In genomic region chr1:84476225-84476624, GRCh38 we compare ENCODE assay signal across 20 cellular contexts. TPM values are rescaled to one million over a fixed set of nuclear protein-coding genes. Genes with fewer than 3 reads are reported as not detected.
DNase-seq lines count a peak whose midpoint lies in the region; ATAC-seq, FAIRE-seq and TF ChIP-seq lines count a peak whose summit lies in the region.
"Had no signal": no experiment of that assay in that cellular context is flagged by ENCODE, and none has a peak within 500 bp of the region (broad histone marks: within the 10 kb centered on the region; RNA-seq: fewer than 3 reads in every experiment).

No MANE protein-coding gene starts in this region.

- H3K9ac ChIP-seq in MM.1S (ENCODE audit: low read length), result no peak overlapping the region
- H3K9ac ChIP-seq: BLaER1 treated with 17β-estradiol and CSF1 and Interleukin-3, amounts not matched to agents 10 nM and 100 nM had no signal

- CTCF ChIA-PET in HEK293 (lab: Yijun Ruan, JAX), result no interaction called here

- H3K4me2 ChIP-seq in MM.1S (ENCODE audit: low read depth, low read length), result no peak overlapping the region
- H3K4me2 ChIP-seq: BLaER1 treated with 17β-estradiol and CSF1 and Interleukin-3, amounts not matched to agents 10 nM and 100 nM had no signal

- peaks cover 17% of the 10 kb centered on the region for H3K79me2 ChIP-seq in MM.1S (ENCODE audit: low read length)

- no peak overlapping the region for H2AFZ ChIP-seq in MM.1S (ENCODE audit: low read length)

- 0 out of 2 replicates have a peak, but pooled peaks cover 2% of the 10 kb centered on the region for H3F3A ChIP-seq in MM.1S (ENCODE audit: insufficient read depth, low read length)

- no peak for ATAC-seq in pancreas
- ATAC-seq: CD8-positive, alpha-beta T cell had no signal

- no peak for DNase-seq in pancreas
- no peak for DNase-seq in GM19238 (ENCODE audit: insufficient read length, low spot score)
- DNase-seq in MM.1S, result no peak
- DNase-seq: AML-193; Caco-2; Calu3; CD4-positive, alpha-beta T cell; CD8-positive, alpha-beta T cell; DMS79 treated with DMSO at 0.1 percent for 48 hours; GF-D8 had no signal

- H3K4me3 ChIP-seq in HEK293 (ENCODE audit: low read depth, low read length), result no peak overlapping the region
- no peak overlapping the region for H3K4me3 ChIP-seq in pancreas
- no peak overlapping the region for H3K4me3 ChIP-seq in MM.1S (ENCODE audit: low read length)
- H3K4me3 ChIP-seq: BLaER1 treated with 17β-estradiol and CSF1 and Interleukin-3, amounts not matched to agents 10 nM and 100 nM had no signal

- 51 to 53% methylated on average over 1 of the region's 1 CpG for WGBS in pancreas, 2 donors

- H3K36me3 ChIP-seq in HEK293 (ENCODE audit: control insufficient read depth in 2 of 2, insufficient read depth in 1 of 2, low read length in 2 of 2) (peaks cover under 1 to 2% of the 10 kb centered on the region in 2 experiments; a peak in 1 of 3 replicates), pancreas (no peaks in the 10 kb centered on the region), MM.1S (replicated peaks; ENCODE audit: insufficient read depth, low read length) (no peaks in the 10 kb centered on the region)

- no peaks in the 10 kb centered on the region for H3K9me3 ChIP-seq in HEK293 (ENCODE audit: control insufficient read depth, insufficient read depth, low read depth, low read length)
- H3K9me3 ChIP-seq in pancreas, result no peaks in the 10 kb centered on the region
- H3K9me3 ChIP-seq in MM.1S (replicated peaks; ENCODE audit: insufficient read depth, low read length), result no peaks in the 10 kb centered on the region; the same call in 1 of the 2 replicates

- H4K20me1 ChIP-seq in MM.1S (ENCODE audit: insufficient read depth, low read length), result no peaks in the 10 kb centered on the region

- no peaks in the 10 kb centered on the region for H3K9me2 ChIP-seq in MM.1S (replicated peaks; ENCODE audit: insufficient read depth, low read length)

- TF ChIP-seq CTCF in HEK293 (tag by site-specific recombination; IDR thresholded peaks at IDR 0.05) (no peak), pancreas (IDR thresholded peaks at IDR 0.05) (no peak), MM.1S (IDR thresholded peaks at IDR 0.05; ENCODE audit: low read length) (no peak)

- FAIRE-seq in A204.1 (lab: Jason Lieb, UNC) (peak; percentile 6), pancreas (lab: Jason Lieb, UNC) (peak; percentile 78)
- FAIRE-seq: D721Med, GM12891, GM18507, GM19239 had no signal

- intact Hi-C loops in pancreas (cut with DNase I), result no loop called here

- H3K4me1 ChIP-seq in HEK293 (ENCODE audit: control insufficient read depth, insufficient read depth, low read length) (no peaks in the 10 kb centered on the region), pancreas (peaks cover 0 to 12% (median 12%) of the 10 kb centered on the region in 3 donors), MM.1S (ENCODE audit: low read length) (no peaks in the 10 kb centered on the region)
- H3K4me1 ChIP-seq: Caco-2 had no signal

- POLR2A ChIA-PET in HEK293 (lab: Yijun Ruan, JAX), result no interaction called here

- H3K27me3 ChIP-seq in pancreas (peaks cover 0 to 28% (median 0%) of the 10 kb centered on the region in 4 donors), MM.1S (replicated peaks; ENCODE audit: insufficient read depth, low read length) (no peaks in the 10 kb centered on the region)

- no peak overlapping the region for H3K27ac ChIP-seq in HEK293 (ENCODE audit: extremely low read depth, low read depth, low read length)
- no peak overlapping the region for H3K27ac ChIP-seq in pancreas
- H3K27ac ChIP-seq in MM.1S (ENCODE audit: low read length), result no peak overlapping the region
- H3K27ac ChIP-seq: 22Rv1; BLaER1 treated with 17β-estradiol and CSF1 and Interleukin-3, amounts not matched to agents 10 nM and 100 nM; C4-2B had no signal

TF ChIP-seq in HEK293, 187 proteins besides CTCF, POLR2A, EP300 and RAD21 (continues in another document):
- TF ChIP-seq BCL11A (tag by site-specific recombination; IDR thresholded peaks at IDR 0.05; ENCODE audit: low read depth), result no peak
- TF ChIP-seq ZNF184 (tag by site-specific recombination; IDR thresholded peaks at IDR 0.05), result no peak
- TF ChIP-seq, protein P1, sequence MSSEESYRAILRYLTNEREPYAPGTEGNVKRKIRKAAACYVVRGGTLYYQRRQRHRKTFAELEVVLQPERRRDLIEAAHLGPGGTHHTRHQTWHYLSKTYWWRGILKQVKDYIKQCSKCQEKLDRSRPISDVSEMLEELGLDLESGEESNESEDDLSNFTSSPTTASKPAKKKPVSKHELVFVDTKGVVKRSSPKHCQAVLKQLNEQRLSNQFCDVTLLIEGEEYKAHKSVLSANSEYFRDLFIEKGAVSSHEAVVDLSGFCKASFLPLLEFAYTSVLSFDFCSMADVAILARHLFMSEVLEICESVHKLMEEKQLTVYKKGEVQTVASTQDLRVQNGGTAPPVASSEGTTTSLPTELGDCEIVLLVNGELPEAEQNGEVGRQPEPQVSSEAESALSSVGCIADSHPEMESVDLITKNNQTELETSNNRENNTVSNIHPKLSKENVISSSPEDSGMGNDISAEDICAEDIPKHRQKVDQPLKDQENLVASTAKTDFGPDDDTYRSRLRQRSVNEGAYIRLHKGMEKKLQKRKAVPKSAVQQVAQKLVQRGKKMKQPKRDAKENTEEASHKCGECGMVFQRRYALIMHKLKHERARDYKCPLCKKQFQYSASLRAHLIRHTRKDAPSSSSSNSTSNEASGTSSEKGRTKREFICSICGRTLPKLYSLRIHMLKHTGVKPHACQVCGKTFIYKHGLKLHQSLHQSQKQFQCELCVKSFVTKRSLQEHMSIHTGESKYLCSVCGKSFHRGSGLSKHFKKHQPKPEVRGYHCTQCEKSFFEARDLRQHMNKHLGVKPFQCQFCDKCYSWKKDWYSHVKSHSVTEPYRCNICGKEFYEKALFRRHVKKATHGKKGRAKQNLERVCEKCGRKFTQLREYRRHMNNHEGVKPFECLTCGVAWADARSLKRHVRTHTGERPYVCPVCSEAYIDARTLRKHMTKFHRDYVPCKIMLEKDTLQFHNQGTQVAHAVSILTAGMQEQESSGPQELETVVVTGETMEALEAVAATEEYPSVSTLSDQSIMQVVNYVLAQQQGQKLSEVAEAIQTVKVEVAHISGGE (tag by site-specific recombination; conservative IDR thresholded peaks at IDR 0.05; ENCODE audit: low read depth), result peak; percentile 82
- 0 out of 2 replicates have a peak, but pooled peaks have one; percentile 18 for TF ChIP-seq ZNF629 (tag by site-specific recombination; IDR thresholded peaks at IDR 0.05)
- no peak for TF ChIP-seq ZBTB7A (tag by site-specific recombination; IDR thresholded peaks at IDR 0.05; ENCODE audit: low read depth)
- peak; percentile 43; the same call in 1 of the 2 replicates for TF ChIP-seq ZNF580 (tag by site-specific recombination; IDR thresholded peaks at IDR 0.05)
- TF ChIP-seq ZNF239 (tag by site-specific recombination; IDR thresholded peaks at IDR 0.05), result no peak
- peak; percentile 69; the same call in 1 of the 2 replicates for TF ChIP-seq ZNF558 (tag by site-specific recombination; IDR thresholded peaks at IDR 0.05)
- TF ChIP-seq ZNF473 (tag by site-specific recombination; IDR thresholded peaks at IDR 0.05), result no peak
- peak; percentile 76 for TF ChIP-seq ZNF510 (tag by site-specific recombination; IDR thresholded peaks at IDR 0.05; ENCODE audit: insufficient replicate concordance)
- TF ChIP-seq ZNF366 (tag by site-specific recombination; conservative IDR thresholded peaks at IDR 0.05), result no peak
- TF ChIP-seq, protein P2, sequence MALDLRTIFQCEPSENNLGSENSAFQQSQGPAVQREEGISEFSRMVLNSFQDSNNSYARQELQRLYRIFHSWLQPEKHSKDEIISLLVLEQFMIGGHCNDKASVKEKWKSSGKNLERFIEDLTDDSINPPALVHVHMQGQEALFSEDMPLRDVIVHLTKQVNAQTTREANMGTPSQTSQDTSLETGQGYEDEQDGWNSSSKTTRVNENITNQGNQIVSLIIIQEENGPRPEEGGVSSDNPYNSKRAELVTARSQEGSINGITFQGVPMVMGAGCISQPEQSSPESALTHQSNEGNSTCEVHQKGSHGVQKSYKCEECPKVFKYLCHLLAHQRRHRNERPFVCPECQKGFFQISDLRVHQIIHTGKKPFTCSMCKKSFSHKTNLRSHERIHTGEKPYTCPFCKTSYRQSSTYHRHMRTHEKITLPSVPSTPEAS (tag by site-specific recombination; IDR thresholded peaks at IDR 0.05), result no peak
- TF ChIP-seq, protein P3, sequence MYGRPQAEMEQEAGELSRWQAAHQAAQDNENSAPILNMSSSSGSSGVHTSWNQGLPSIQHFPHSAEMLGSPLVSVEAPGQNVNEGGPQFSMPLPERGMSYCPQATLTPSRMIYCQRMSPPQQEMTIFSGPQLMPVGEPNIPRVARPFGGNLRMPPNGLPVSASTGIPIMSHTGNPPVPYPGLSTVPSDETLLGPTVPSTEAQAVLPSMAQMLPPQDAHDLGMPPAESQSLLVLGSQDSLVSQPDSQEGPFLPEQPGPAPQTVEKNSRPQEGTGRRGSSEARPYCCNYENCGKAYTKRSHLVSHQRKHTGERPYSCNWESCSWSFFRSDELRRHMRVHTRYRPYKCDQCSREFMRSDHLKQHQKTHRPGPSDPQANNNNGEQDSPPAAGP (tag by site-specific recombination; IDR thresholded peaks at IDR 0.05), result no peak
- TF ChIP-seq ZFP41 (tag by site-specific recombination; IDR thresholded peaks at IDR 0.05; ENCODE audit: borderline replicate concordance), result no peak
- peak; percentile 92; the same call in 1 of the 2 replicates for TF ChIP-seq ZNF266 (tag by site-specific recombination; IDR thresholded peaks at IDR 0.05; ENCODE audit: low read depth)
- no peak for TF ChIP-seq TCF7L2 (IDR thresholded peaks at IDR 0.05; ENCODE audit: borderline replicate concordance, low read depth, low read length)
- no peak for TF ChIP-seq ZNF654 (tag by site-specific recombination; IDR thresholded peaks at IDR 0.05; ENCODE audit: low read depth)
- TF ChIP-seq MEIS1 (CRISPR knock-in tag; IDR thresholded peaks at IDR 0.05; ENCODE audit: borderline replicate concordance), result no peak
- no peak for TF ChIP-seq SP2 (tag by site-specific recombination; IDR thresholded peaks at IDR 0.05)
- TF ChIP-seq KLF10 (tag by site-specific recombination; IDR thresholded peaks at IDR 0.05), result no peak
- no peak for TF ChIP-seq ZNF561 (tag by site-specific recombination; IDR thresholded peaks at IDR 0.05; ENCODE audit: borderline replicate concordance)
- TF ChIP-seq ZNF274 (IDR thresholded peaks at IDR 0.05; ENCODE audit: low read length), result no peak
- no peak for TF ChIP-seq ZNF274 (tag by site-specific recombination; IDR thresholded peaks at IDR 0.05; ENCODE audit: borderline replicate concordance)

RNA-seq across cellular contexts. Expression of gene RPF1, which starts 2.8 kb away (rescaled TPM):
- 10 to 100 TPM in 4 of 6 donors, 1 to 10 TPM in 2; 7.2 to 14.1 (median 10.9) TPM for total RNA-seq in pancreas
- 10 to 100 TPM; 10.1 to 23.3 TPM for polyA plus RNA-seq in pancreas

RNA-seq across cellular contexts. Expression of gene SPATA1, which starts 30.0 kb away (rescaled TPM):
- total RNA-seq in pancreas, result 1 to 10 TPM in 2 of 6 donors, under 1 TPM in 4; 0.16 to 1.4 (median 0.68) TPM
- polyA plus RNA-seq in pancreas, result 1 to 10 TPM; 1.1 to 1.2 TPM
- total RNA-seq: A172 had no signal

RNA-seq across cellular contexts. Expression of gene GNG5, which starts 30.2 kb away (rescaled TPM):
- total RNA-seq in pancreas, result 10 to 100 TPM; 19.8 to 47.2 (median 32.0) TPM
- 10 to 100 TPM; 54.5 to 80.8 TPM for polyA plus RNA-seq in pancreas
